Comparison of ENCODE assay signal across 20 cellular contexts in the genomic region with DNA sequence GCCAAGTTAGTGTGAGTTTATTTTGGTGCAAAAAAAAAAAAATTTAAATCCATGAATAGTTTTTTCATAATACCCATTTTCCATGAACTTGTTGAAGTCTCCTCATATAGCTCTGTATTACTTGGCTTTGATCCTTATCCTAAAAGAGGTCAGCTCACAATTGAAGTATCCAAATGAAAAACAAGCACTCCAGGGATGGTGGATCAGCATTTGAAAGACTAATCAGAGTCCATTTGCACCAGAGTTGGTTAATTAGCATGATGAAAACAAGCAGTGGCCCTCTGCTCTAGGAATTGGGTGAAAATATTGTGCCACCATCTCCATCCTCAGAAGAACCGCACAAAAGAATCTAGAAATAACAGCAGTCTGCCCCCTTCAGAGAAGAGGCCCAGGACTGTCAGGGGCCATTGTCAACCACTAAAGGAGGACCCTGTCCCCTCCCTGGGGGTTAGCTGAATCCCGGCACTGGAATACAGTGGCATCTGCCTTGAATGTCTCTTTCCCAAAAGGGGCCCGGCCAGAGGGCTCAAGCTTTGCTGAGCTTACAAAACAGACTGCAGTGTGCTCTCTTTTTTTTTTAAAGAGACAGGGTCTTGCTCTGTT. TPM values are rescaled to one million over a fixed set of nuclear protein-coding genes. Genes with fewer than 3 reads are reported as not detected.
DNase-seq lines count a peak whose midpoint lies in the region; ATAC-seq and TF ChIP-seq lines count a peak whose summit lies in the region.
"Had no signal": no experiment of that assay in that cellular context is flagged by ENCODE, and none has a peak within 500 bp of the region (broad histone marks: within the 10 kb centered on the region; RNA-seq: fewer than 3 reads in every experiment).

No MANE protein-coding gene starts in this region.

- H3K9me3 Mint-ChIP-seq in HFFc6 (no peaks in the 10 kb centered on the region), WTC11 (no peaks in the 10 kb centered on the region), T-cell (no peaks in the 10 kb centered on the region)
- H3K9me3 Mint-ChIP-seq: CD8-positive, alpha-beta memory T cell; naive thymus-derived CD8-positive, alpha-beta T cell had no signal

- H3K4me1 ChIP-seq in DND-41 (ENCODE audit: insufficient read depth, low read length) (peaks cover 52% of the 10 kb centered on the region), neutrophil (ENCODE audit: control insufficient read depth in 1 of 2, insufficient read depth in 1 of 2, low read depth in 1 of 2, low read length in 1 of 2) (peaks cover 94 to 96% of the 10 kb centered on the region in 2 experiments), right atrium auricular region (no peaks in the 10 kb centered on the region)
- H3K4me1 ChIP-seq: tibial artery had no signal

- POLR2A ChIA-PET in WTC11 (lab: Charles Lee): no interaction called here
- POLR2A ChIA-PET in T-cell (lab: Charles Lee): interaction anchor here (0.6 to 0.8 kb wide), 2 partner anchors 41 to 67 kb away, joined by 3 to 6 read pairs; no protein-coding TSS in a partner anchor

- no peaks in the 10 kb centered on the region for H3K36me3 ChIP-seq in DND-41 (ENCODE audit: insufficient read depth, low read length)
- no peaks in the 10 kb centered on the region for H3K36me3 ChIP-seq in neutrophil
- H3K36me3 ChIP-seq in right atrium auricular region: no peaks in the 10 kb centered on the region
- H3K36me3 ChIP-seq: heart left ventricle, tibial artery had no signal

- ATAC-seq in DND-41 (ENCODE audit: insufficient read depth, low read depth): no peak
- peak; percentile 80 for ATAC-seq in WTC11
- no peak for ATAC-seq in T-cell (replicated peaks in 1 of 4)
- ATAC-seq: naive thymus-derived CD8-positive, alpha-beta T cell had no signal

- no peak overlapping the region for H3K4me3 ChIP-seq in DND-41 (ENCODE audit: low read depth in 1 of 2, low read length in 2 of 2)
- H3K4me3 ChIP-seq in neutrophil (ENCODE audit: low read depth in 1 of 2, low read length in 1 of 2): no peak overlapping the region
- no peak overlapping the region for H3K4me3 ChIP-seq in right atrium auricular region
- H3K4me3 ChIP-seq: heart left ventricle, tibial artery had no signal

- no peak overlapping the region for H3K4me2 ChIP-seq in DND-41 (ENCODE audit: insufficient read depth, low read length)

- no peaks in the 10 kb centered on the region for H3K9me3 ChIP-seq in DND-41 (ENCODE audit: insufficient read depth, low read length, severe bottlenecking)
- H3K9me3 ChIP-seq in neutrophil: no peaks in the 10 kb centered on the region
- H3K9me3 ChIP-seq in right atrium auricular region: no peaks in the 10 kb centered on the region
- H3K9me3 ChIP-seq: heart left ventricle, tibial artery had no signal

- H3K27ac Mint-ChIP-seq in HFFc6 (peak overlapping the region; percentile 11; the same call in 1 of the 2 replicates), WTC11 (no peak overlapping the region), T-cell (no peak overlapping the region)

- TF ChIP-seq CTCF in DND-41 (IDR thresholded peaks at IDR 0.05; ENCODE audit: borderline replicate concordance, extremely low read depth, low read length, poor library complexity, severe bottlenecking) (no peak), HFFc6 (IDR thresholded peaks at IDR 0.05) (no peak), WTC11 (IDR thresholded peaks at IDR 0.05) (no peak), neutrophil (IDR thresholded peaks at IDR 0.05) (no peak), right atrium auricular region (IDR thresholded peaks at IDR 0.05) (no peak)

- no peaks in the 10 kb centered on the region for H3K27me3 ChIP-seq in DND-41 (ENCODE audit: insufficient read depth, low read length, poor library complexity)
- H3K27me3 ChIP-seq in neutrophil: no peaks in the 10 kb centered on the region
- no peaks in the 10 kb centered on the region for H3K27me3 ChIP-seq in right atrium auricular region
- H3K27me3 ChIP-seq: heart left ventricle, tibial artery had no signal

- H3K4me1 Mint-ChIP-seq in HFFc6 (ENCODE audit: low read depth): peaks cover 21% of the 10 kb centered on the region
- H3K4me1 Mint-ChIP-seq in WTC11: peaks cover 52% of the 10 kb centered on the region
- peaks cover 32 to 62% (median 48%) of the 10 kb centered on the region in 3 donors for H3K4me1 Mint-ChIP-seq in T-cell

- H4K20me1 ChIP-seq in DND-41 (ENCODE audit: insufficient read depth, low read length): peaks cover 12% of the 10 kb centered on the region; the same call in 1 of the 2 replicates

- DNase-seq in DND-41 (no peak), HFFc6 (no peak), WTC11 (ENCODE audit: low spot score) (peak; percentile 16), T1000 (lab: John Stamatoyannopoulos, UW) (no peak), DMS153 (lab: John Stamatoyannopoulos, UW) (no peak), right atrium auricular region (ENCODE audit: low spot score) (no peak), T-cell (no peak)
- DNase-seq: activated naive CD4-positive, alpha-beta T cell; activated T-cell treated with anti-CD3 and anti-CD28 coated beads for 4 hours; CD8-positive, alpha-beta memory T cell; EL; GOT3; islet precursor cell; naive thymus-derived CD8-positive, alpha-beta T cell; NCI-H187 treated with DMSO at 0.1 percent for 48 hours; SW 1271; tibial artery had no signal

- peaks cover 86% of the 10 kb centered on the region for H3K79me2 ChIP-seq in DND-41 (ENCODE audit: insufficient read depth, low read length)

- H3K9ac ChIP-seq in DND-41 (ENCODE audit: low read depth, low read length): no peak overlapping the region

- no peak overlapping the region for H2AFZ ChIP-seq in DND-41 (ENCODE audit: low read depth, low read length)

- peak overlapping the region; percentile 77; the same call in 1 of the 2 replicates for H3K27ac ChIP-seq in DND-41 (ENCODE audit: low read length)
- H3K27ac ChIP-seq in neutrophil: peak overlapping the region; percentile 88
- H3K27ac ChIP-seq in right atrium auricular region: no peak overlapping the region
- H3K27ac ChIP-seq: RWPE1, tibial artery had no signal

- H3K4me3 Mint-ChIP-seq in HFFc6: no peak overlapping the region
- H3K4me3 Mint-ChIP-seq in WTC11: no peak overlapping the region
- H3K4me3 Mint-ChIP-seq in T-cell: no peak overlapping the region

- H3K36me3 Mint-ChIP-seq in HFFc6 (ENCODE audit: low read depth) (no peaks in the 10 kb centered on the region), WTC11 (no peaks in the 10 kb centered on the region; the same call in 1 of the 2 replicates), T-cell (peaks cover 5% of the 10 kb centered on the region)
- H3K36me3 Mint-ChIP-seq: CD8-positive, alpha-beta memory T cell; naive thymus-derived CD8-positive, alpha-beta T cell had no signal

- peaks cover 2% of the 10 kb centered on the region; the same call in 1 of the 2 replicates for H3K27me3 Mint-ChIP-seq in HFFc6 (ENCODE audit: insufficient read depth)
- peaks cover 8% of the 10 kb centered on the region for H3K27me3 Mint-ChIP-seq in WTC11 (ENCODE audit: low read depth)
- H3K27me3 Mint-ChIP-seq in T-cell: peaks cover 0 to 3% of the 10 kb centered on the region in 2 donors
- H3K27me3 Mint-ChIP-seq: naive thymus-derived CD8-positive, alpha-beta T cell had no signal

- CTCF ChIA-PET in WTC11 (lab: Charles Lee) (interaction anchor here (0.6 to 1.4 kb wide), 3 partner anchors 18 to 106 kb away, joined by 3 read pairs; no protein-coding TSS in a partner anchor), T-cell (lab: Charles Lee) (interaction anchor here in 1 of 2 donors (1.2 kb wide), 1 partner anchor 12 kb away, joined by 3 read pairs; no protein-coding TSS in a partner anchor)

TF ChIP-seq in WTC11, 78 proteins besides CTCF, POLR2A, EP300 and RAD21:
- no peak for TF ChIP-seq SOX15 (CRISPR knock-in tag; IDR thresholded peaks at IDR 0.05)
- TF ChIP-seq, protein P1, sequence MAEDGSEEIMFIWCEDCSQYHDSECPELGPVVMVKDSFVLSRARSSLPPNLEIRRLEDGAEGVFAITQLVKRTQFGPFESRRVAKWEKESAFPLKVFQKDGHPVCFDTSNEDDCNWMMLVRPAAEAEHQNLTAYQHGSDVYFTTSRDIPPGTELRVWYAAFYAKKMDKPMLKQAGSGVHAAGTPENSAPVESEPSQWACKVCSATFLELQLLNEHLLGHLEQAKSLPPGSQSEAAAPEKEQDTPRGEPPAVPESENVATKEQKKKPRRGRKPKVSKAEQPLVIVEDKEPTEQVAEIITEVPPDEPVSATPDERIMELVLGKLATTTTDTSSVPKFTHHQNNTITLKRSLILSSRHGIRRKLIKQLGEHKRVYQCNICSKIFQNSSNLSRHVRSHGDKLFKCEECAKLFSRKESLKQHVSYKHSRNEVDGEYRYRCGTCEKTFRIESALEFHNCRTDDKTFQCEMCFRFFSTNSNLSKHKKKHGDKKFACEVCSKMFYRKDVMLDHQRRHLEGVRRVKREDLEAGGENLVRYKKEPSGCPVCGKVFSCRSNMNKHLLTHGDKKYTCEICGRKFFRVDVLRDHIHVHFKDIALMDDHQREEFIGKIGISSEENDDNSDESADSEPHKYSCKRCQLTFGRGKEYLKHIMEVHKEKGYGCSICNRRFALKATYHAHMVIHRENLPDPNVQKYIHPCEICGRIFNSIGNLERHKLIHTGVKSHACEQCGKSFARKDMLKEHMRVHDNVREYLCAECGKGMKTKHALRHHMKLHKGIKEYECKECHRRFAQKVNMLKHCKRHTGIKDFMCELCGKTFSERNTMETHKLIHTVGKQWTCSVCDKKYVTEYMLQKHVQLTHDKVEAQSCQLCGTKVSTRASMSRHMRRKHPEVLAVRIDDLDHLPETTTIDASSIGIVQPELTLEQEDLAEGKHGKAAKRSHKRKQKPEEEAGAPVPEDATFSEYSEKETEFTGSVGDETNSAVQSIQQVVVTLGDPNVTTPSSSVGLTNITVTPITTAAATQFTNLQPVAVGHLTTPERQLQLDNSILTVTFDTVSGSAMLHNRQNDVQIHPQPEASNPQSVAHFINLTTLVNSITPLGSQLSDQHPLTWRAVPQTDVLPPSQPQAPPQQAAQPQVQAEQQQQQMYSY (CRISPR knock-in tag; IDR thresholded peaks at IDR 0.05): 0 out of 2 replicates have a peak, but pooled peaks have one; percentile 7
TF ChIP-seq in WTC11: peak in this region for 1.

RNA-seq across cellular contexts. Expression of a gene that starts 24.7 kb away (rescaled TPM):
- 10 to 100 TPM; 46.5 to 64.9 (median 61.0) TPM for total RNA-seq in HFFc6 (2021; fragmentation: NEBNext Ultra II Directional; extraction: Animal tissue kit (Norgen Biotek cat#: 25700))
- total RNA-seq in WTC11 (2021) (15.9 to 18.6 TPM (median 18.3 TPM) in 3 replicates), right atrium auricular region (10 to 100 TPM in 1 of 2 donors, 1 to 10 TPM in 1; 9.4 to 21.4 TPM), T-cell (100 to 1,000 TPM; 101 to 143 (median 114) TPM)

Comparison
In these comparisons a context has a peak if more than half of its experiments do, and no peak if none do; other contexts are left out.
1. H3K27ac ChIP-seq: peak in DND-41 (single experiment) and neutrophil (single experiment); none in right atrium auricular region (0 of 2).